In the genomic region with DNA sequence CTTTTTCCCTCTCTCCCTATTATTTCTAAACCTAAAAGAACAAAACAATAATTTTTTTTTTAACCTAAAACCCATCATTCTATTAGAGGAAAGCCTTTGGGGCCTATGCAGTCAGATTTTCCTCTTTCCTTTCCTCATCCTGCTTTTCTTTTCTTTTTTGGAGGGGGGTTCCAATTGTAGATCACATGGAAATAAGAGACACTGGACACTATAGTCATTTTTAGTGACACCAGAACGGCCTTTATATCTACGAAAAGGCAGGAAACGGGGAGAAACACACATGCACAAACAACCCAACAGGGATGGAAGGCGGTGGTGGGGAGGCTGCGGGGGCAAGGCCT, we compare ENCODE assay signal across 15 cellular contexts. TPM values are rescaled to one million over a fixed set of nuclear protein-coding genes. Genes with fewer than 3 reads are reported as not detected.
DNase-seq lines count a peak whose midpoint lies in the region; ATAC-seq and TF ChIP-seq lines count a peak whose summit lies in the region.
"Had no signal": no experiment of that assay in that cellular context is flagged by ENCODE, and none has a peak within 500 bp of the region (broad histone marks: within the 10 kb centered on the region; RNA-seq: fewer than 3 reads in every experiment).

No MANE protein-coding gene starts in this region.

- peak overlapping the region; percentile 42 for H3K4me2 ChIP-seq in osteoblast (ENCODE audit: insufficient read depth, low read length)

- H4K20me1 ChIP-seq in osteoblast (ENCODE audit: insufficient read depth, low read length): no peaks in the 10 kb centered on the region

- 55 to 63% methylated on average over 5 of the region's 5 CpGs for WGBS in heart right ventricle, 2 donors
- 67% methylated on average over 5 of the region's 5 CpGs for WGBS in esophagus muscularis mucosa
- 63% methylated on average over 5 of the region's 5 CpGs for WGBS in urinary bladder

- H2AFZ ChIP-seq in osteoblast (ENCODE audit: low read length): no peak overlapping the region

- H3K27me3 ChIP-seq in heart right ventricle (peaks cover 0 to 10% (median 0%) of the 10 kb centered on the region in 7 donors), esophagus muscularis mucosa (no peaks in the 10 kb centered on the region), osteoblast (ENCODE audit: insufficient read depth, low read length) (no peaks in the 10 kb centered on the region)
- H3K27me3 ChIP-seq: pancreas, testis had no signal

- no peak for DNase-seq in heart right ventricle
- DNase-seq in left ventricle myocardium superior: no peak
- no peak for DNase-seq in esophagus muscularis mucosa (ENCODE audit: extremely low spot score)
- no peak for DNase-seq in osteoblast (ENCODE audit: insufficient read length, low spot score, missing footprints)
- no peak for DNase-seq in GM19238 (ENCODE audit: insufficient read length, low spot score)
- DNase-seq: activated CD4-positive, alpha-beta T cell treated with anti-CD3 and anti-CD28 coated beads for 36 hours; GOT3; NCI-H146; NCI-H748 treated with DMSO at 0.1 percent for 48 hours; pancreas; testis had no signal

- H3K9me3 ChIP-seq in heart right ventricle (no peaks in the 10 kb centered on the region), esophagus muscularis mucosa (no peaks in the 10 kb centered on the region), osteoblast (ENCODE audit: low read depth, low read length) (no peaks in the 10 kb centered on the region)
- H3K9me3 ChIP-seq: pancreas, testis had no signal

- ATAC-seq in heart right ventricle (no peak), left ventricle myocardium superior (no peak), GM21367 (IDR thresholded peaks at IDR 0.05; ENCODE audit: unreplicated experiment) (no peak), HG02763 (IDR thresholded peaks at IDR 0.05; ENCODE audit: unreplicated experiment) (no peak)
- ATAC-seq: activated CD4-positive, alpha-beta T cell treated with anti-CD3 and anti-CD28 coated beads for 36 hours; GM12878; pancreas had no signal

- no peak for TF ChIP-seq POLR2A in esophagus muscularis mucosa (IDR thresholded peaks at IDR 0.05; ENCODE audit: low read depth)

- H3K36me3 ChIP-seq in heart right ventricle: no peaks in the 10 kb centered on the region
- H3K36me3 ChIP-seq in esophagus muscularis mucosa: no peaks in the 10 kb centered on the region
- H3K36me3 ChIP-seq in osteoblast (ENCODE audit: insufficient read depth, low read length): no peaks in the 10 kb centered on the region
- no peaks in the 10 kb centered on the region for H3K36me3 ChIP-seq in urinary bladder (ENCODE audit: insufficient read depth)
- H3K36me3 ChIP-seq: pancreas had no signal

- H3K4me1 ChIP-seq in heart right ventricle (peaks cover 10 to 84% (median 57%) of the 10 kb centered on the region in 9 donors), esophagus muscularis mucosa (peaks cover 54 to 88% (median 83%) of the 10 kb centered on the region in 4 donors), osteoblast (ENCODE audit: insufficient read depth, low read length) (peaks cover 78% of the 10 kb centered on the region), urinary bladder (ENCODE audit: insufficient read depth) (peaks cover 4% of the 10 kb centered on the region)

- no peak overlapping the region for H3K4me3 ChIP-seq in heart right ventricle
- no peak overlapping the region for H3K4me3 ChIP-seq in esophagus muscularis mucosa
- H3K4me3 ChIP-seq in osteoblast (ENCODE audit: insufficient read depth, low read length): no peak overlapping the region
- no peak overlapping the region for H3K4me3 ChIP-seq in urinary bladder (ENCODE audit: low read depth, low read length)
- H3K4me3 ChIP-seq: GM12878, pancreas, testis had no signal

- peak overlapping the region; percentile 60 to 97 (median 92) for H3K27ac ChIP-seq in heart right ventricle
- H3K27ac ChIP-seq in esophagus muscularis mucosa (replicated peaks in 1 of 4): peak overlapping the region; percentile 92 to 96 (median 94)
- H3K27ac ChIP-seq in osteoblast (ENCODE audit: low read depth, low read length): peak overlapping the region; percentile 87
- peak overlapping the region; percentile 77 for H3K27ac ChIP-seq in urinary bladder (ENCODE audit: low read depth)

- TF ChIP-seq CTCF in heart right ventricle (IDR thresholded peaks at IDR 0.05): no peak
- no peak for TF ChIP-seq CTCF in esophagus muscularis mucosa (IDR thresholded peaks at IDR 0.05)
- no peak for TF ChIP-seq CTCF in osteoblast (IDR thresholded peaks at IDR 0.05; ENCODE audit: extremely low read depth, low read depth, low read length)

- no peak for TF ChIP-seq EP300 in esophagus muscularis mucosa (IDR thresholded peaks at IDR 0.05)

- H3K79me2 ChIP-seq in osteoblast (ENCODE audit: insufficient read depth, low read length): peaks cover 91% of the 10 kb centered on the region

- intact Hi-C loops in heart right ventricle (cut with DNase I): loop anchor here in 4 of 10 donors (5.0 to 10.0 kb wide), 4 partner anchors 111 to 388 kb away; no protein-coding TSS in a partner anchor
- intact Hi-C loops in left ventricle myocardium superior (cut with micrococcal nuclease): loop anchor here (10.0 kb wide), 1 partner anchor 218 kb away; no protein-coding TSS in a partner anchor
- intact Hi-C loops in esophagus muscularis mucosa (cut with DNase I): loop anchor here (5.0 to 10.0 kb wide), 2 partner anchors 66 to 958 kb away; a partner anchor contains a TSS

RNA-seq across cellular contexts. Expression of a gene that starts 5.1 kb away (rescaled TPM):
- total RNA-seq in heart right ventricle (10 to 100 TPM in 6 of 10 donors, 1 to 10 TPM in 4; 7.9 to 15.2 (median 11.7) TPM), left ventricle myocardium superior (8.1 TPM), esophagus muscularis mucosa (10 to 100 TPM; 25.7 to 53.0 (median 30.6) TPM), osteoblast (14.1 and 14.5 TPM in 2 replicates), urinary bladder (19.4 TPM)
- polyA plus RNA-seq in heart right ventricle (1 to 10 TPM; 1.6 to 4.0 TPM), urinary bladder (11.8 TPM)
